ENCODE assay signal across 8 cellular contexts in genomic region chr5:86330736-86331135, GRCh38.
"Had no signal": no experiment of that assay in that cellular context is flagged by ENCODE, and none has a peak within 500 bp of the region (broad histone marks: within the 10 kb centered on the region; RNA-seq: fewer than 3 reads in every experiment).

No MANE protein-coding gene starts in this region.

- H3K27me3 Mint-ChIP-seq: IgD-negative memory B cell had no signal

- H3K4me1 Mint-ChIP-seq: IgD-negative memory B cell had no signal

- H3K4me3 ChIP-seq: HAP-1 had no signal

- H3K9me3 ChIP-seq: HAP-1 had no signal

- H3K4me3 Mint-ChIP-seq: IgD-negative memory B cell had no signal

- H3K36me3 Mint-ChIP-seq: IgD-negative memory B cell had no signal

- H3K9ac ChIP-seq: KMS-11 had no signal

- FAIRE-seq: HTR-8/SVneo had no signal

- H3K4me1 ChIP-seq: HAP-1 had no signal

- H3K27ac ChIP-seq: KMS-11 had no signal

- ATAC-seq: HCT116 had no signal

- H3K36me3 ChIP-seq: HAP-1 had no signal

- H3K27ac Mint-ChIP-seq: IgD-negative memory B cell had no signal

- DNase-seq: GOT3, H7, KBM-7 had no signal
